1 cellular context compared by ENCODE assay signal in the genomic region with DNA sequence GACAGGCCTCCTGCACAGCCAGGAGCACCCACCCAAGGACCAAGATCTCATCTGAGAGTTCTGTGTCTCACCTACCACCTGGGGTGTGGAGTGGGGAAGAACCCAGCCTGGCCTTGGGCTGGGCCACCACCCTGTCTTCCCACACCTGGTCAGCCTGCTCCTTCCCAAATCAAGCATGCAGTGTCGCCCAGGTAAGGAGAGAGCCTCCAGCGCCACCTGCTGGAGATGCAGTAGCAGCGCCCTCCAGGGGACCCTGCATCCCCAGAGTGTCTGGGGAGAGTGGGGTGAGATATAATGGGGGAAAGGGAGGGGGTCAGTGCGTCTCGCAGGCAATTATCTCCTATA.
TF ChIP-seq lines count a peak whose summit lies in the region.

No MANE protein-coding gene starts in this region.

TF ChIP-seq in K562, 482 proteins besides CTCF, POLR2A, EP300 and RAD21 (continued from another document and continues in another):
- TF ChIP-seq, protein P1, sequence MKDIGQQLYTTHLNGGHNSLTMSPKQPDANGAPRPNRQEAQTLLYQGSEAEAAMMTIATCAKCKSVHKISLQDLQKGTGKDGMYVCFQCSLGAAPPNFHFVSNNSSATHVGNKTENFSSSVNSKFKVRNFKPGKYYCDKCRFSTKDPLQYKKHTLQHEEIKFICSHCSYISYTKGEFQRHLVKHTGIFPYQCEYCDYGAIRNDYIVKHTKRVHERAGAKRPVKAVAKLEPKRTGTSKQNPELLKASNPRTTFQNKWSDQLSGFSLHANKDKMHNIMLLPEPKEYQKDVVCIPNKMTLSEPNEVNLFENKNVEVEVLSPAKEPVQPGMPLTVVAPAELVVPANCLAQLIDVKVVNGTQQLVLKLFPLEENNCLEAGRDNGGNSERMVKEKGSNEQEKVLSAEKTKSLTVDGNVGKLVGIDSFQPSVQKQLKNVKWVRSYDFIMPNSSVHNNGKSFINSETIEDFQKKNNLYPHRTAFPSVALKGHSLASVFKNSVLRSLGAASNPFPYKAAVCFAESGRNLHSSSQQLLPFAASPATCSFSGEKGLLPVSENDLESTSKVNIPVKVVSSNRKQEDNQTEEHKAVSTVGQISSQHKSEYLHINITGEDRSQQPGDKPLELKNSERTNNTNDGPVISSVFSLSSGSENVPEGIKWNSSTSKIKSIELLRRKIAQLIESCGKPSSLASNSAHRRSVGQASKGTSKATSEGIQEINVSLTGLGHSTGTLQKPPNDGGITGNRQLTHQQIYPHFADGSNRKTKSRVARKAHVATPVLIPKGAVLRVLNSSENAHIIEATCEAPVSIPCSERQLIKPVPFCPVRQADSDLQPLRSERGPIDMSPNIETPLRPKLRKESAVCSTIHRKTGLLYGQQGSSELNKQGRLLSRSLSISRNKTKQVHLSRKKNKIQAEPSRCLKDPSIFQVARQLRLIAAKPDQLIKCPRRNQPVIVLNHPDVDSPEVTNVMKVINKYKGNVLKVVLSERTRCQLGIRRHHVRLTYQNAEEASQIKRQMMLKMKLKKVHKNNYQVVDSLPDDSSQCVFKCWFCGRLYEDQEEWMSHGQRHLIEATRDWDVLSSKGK (CRISPR knock-in tag; IDR thresholded peaks at IDR 0.05): no peak
- TF ChIP-seq SETDB1 (IDR thresholded peaks at IDR 0.05; ENCODE audit: low read length) (no peak), XRCC3 (IDR thresholded peaks at IDR 0.05) (no peak), CC2D1A (IDR thresholded peaks at IDR 0.05) (peak; percentile 82), SRF (CRISPR knock-in tag; IDR thresholded peaks at IDR 0.05) (peak in 1 of 2 experiments; percentile 67; a peak in 2 of 4 replicates), PCBP2 (IDR thresholded peaks at IDR 0.05; ENCODE audit: low read depth, low read length, poor library complexity, severe bottlenecking) (no peak), PHF21A (IDR thresholded peaks at IDR 0.05; ENCODE audit: borderline replicate concordance, low read depth) (no peak), DPF2 (IDR thresholded peaks at IDR 0.05) (no peak), ZNF212 (CRISPR knock-in tag; IDR thresholded peaks at IDR 0.05) (no peak), ELF4 (CRISPR knock-in tag; IDR thresholded peaks at IDR 0.05) (no peak), ZNF436 (CRISPR knock-in tag; IDR thresholded peaks at IDR 0.05) (no peak), ZBTB7A (IDR thresholded peaks at IDR 0.05; ENCODE audit: borderline replicate concordance, control insufficient read depth, low read depth, low read length) (peak; percentile 62; the same call in 1 of the 2 replicates), ZNF23 (CRISPR knock-in tag; IDR thresholded peaks at IDR 0.05) (no peak), RBM25 (IDR thresholded peaks at IDR 0.05; ENCODE audit: low read depth, low read length, severe bottlenecking) (no peak), SNIP1 (IDR thresholded peaks at IDR 0.05; ENCODE audit: low read depth) (no peak), EWSR1 (IDR thresholded peaks at IDR 0.05; ENCODE audit: borderline replicate concordance, low read depth, partially characterized antibody) (no peak), HDAC3 (IDR thresholded peaks at IDR 0.05; ENCODE audit: borderline replicate concordance, partially characterized antibody) (no peak), ZNF431 (CRISPR knock-in tag; IDR thresholded peaks at IDR 0.05) (no peak), BRD9 (IDR thresholded peaks at IDR 0.05; ENCODE audit: low read depth, partially characterized antibody) (no peak), ZNF217 (CRISPR knock-in tag; IDR thresholded peaks at IDR 0.05) (no peak), MAFG (tag; conservative IDR thresholded peaks at IDR 0.05) (no peak)
- TF ChIP-seq, protein P2, sequence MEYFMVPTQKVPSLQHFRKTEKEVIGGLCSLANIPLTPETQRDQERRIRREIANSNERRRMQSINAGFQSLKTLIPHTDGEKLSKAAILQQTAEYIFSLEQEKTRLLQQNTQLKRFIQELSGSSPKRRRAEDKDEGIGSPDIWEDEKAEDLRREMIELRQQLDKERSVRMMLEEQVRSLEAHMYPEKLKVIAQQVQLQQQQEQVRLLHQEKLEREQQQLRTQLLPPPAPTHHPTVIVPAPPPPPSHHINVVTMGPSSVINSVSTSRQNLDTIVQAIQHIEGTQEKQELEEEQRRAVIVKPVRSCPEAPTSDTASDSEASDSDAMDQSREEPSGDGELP (CRISPR knock-in tag; IDR thresholded peaks at IDR 0.05; ENCODE audit: borderline replicate concordance): peak; percentile 34; the same call in 1 of the 2 replicates
- TF ChIP-seq, protein P3, sequence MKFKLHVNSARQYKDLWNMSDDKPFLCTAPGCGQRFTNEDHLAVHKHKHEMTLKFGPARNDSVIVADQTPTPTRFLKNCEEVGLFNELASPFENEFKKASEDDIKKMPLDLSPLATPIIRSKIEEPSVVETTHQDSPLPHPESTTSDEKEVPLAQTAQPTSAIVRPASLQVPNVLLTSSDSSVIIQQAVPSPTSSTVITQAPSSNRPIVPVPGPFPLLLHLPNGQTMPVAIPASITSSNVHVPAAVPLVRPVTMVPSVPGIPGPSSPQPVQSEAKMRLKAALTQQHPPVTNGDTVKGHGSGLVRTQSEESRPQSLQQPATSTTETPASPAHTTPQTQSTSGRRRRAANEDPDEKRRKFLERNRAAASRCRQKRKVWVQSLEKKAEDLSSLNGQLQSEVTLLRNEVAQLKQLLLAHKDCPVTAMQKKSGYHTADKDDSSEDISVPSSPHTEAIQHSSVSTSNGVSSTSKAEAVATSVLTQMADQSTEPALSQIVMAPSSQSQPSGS (CRISPR knock-in tag; IDR thresholded peaks at IDR 0.05): no peak
- TF ChIP-seq, protein P4, sequence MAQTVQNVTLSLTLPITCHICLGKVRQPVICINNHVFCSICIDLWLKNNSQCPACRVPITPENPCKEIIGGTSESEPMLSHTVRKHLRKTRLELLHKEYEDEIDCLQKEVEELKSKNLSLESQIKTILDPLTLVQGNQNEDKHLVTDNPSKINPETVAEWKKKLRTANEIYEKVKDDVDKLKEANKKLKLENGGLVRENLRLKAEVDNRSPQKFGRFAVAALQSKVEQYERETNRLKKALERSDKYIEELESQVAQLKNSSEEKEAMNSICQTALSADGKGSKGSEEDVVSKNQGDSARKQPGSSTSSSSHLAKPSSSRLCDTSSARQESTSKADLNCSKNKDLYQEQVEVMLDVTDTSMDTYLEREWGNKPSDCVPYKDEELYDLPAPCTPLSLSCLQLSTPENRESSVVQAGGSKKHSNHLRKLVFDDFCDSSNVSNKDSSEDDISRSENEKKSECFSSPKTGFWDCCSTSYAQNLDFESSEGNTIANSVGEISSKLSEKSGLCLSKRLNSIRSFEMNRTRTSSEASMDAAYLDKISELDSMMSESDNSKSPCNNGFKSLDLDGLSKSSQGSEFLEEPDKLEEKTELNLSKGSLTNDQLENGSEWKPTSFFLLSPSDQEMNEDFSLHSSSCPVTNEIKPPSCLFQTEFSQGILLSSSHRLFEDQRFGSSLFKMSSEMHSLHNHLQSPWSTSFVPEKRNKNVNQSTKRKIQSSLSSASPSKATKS (CRISPR knock-in tag; IDR thresholded peaks at IDR 0.05): no peak
- TF ChIP-seq, protein P5, sequence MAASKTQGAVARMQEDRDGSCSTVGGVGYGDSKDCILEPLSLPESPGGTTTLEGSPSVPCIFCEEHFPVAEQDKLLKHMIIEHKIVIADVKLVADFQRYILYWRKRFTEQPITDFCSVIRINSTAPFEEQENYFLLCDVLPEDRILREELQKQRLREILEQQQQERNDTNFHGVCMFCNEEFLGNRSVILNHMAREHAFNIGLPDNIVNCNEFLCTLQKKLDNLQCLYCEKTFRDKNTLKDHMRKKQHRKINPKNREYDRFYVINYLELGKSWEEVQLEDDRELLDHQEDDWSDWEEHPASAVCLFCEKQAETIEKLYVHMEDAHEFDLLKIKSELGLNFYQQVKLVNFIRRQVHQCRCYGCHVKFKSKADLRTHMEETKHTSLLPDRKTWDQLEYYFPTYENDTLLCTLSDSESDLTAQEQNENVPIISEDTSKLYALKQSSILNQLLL (CRISPR knock-in tag; IDR thresholded peaks at IDR 0.05; ENCODE audit: borderline replicate concordance): no peak
- TF ChIP-seq, protein P6, sequence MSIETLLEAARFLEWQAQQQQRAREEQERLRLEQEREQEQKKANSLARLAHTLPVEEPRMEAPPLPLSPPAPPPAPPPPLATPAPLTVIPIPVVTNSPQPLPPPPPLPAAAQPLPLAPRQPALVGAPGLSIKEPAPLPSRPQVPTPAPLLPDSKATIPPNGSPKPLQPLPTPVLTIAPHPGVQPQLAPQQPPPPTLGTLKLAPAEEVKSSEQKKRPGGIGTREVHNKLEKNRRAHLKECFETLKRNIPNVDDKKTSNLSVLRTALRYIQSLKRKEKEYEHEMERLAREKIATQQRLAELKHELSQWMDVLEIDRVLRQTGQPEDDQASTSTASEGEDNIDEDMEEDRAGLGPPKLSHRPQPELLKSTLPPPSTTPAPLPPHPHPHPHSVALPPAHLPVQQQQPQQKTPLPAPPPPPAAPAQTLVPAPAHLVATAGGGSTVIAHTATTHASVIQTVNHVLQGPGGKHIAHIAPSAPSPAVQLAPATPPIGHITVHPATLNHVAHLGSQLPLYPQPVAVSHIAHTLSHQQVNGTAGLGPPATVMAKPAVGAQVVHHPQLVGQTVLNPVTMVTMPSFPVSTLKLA (conservative IDR thresholded peaks at IDR 0.05): 0 out of 4 replicates have a peak, but pooled peaks of 1 of the 2 experiments have one; percentile 34
- TF ChIP-seq, protein P7, sequence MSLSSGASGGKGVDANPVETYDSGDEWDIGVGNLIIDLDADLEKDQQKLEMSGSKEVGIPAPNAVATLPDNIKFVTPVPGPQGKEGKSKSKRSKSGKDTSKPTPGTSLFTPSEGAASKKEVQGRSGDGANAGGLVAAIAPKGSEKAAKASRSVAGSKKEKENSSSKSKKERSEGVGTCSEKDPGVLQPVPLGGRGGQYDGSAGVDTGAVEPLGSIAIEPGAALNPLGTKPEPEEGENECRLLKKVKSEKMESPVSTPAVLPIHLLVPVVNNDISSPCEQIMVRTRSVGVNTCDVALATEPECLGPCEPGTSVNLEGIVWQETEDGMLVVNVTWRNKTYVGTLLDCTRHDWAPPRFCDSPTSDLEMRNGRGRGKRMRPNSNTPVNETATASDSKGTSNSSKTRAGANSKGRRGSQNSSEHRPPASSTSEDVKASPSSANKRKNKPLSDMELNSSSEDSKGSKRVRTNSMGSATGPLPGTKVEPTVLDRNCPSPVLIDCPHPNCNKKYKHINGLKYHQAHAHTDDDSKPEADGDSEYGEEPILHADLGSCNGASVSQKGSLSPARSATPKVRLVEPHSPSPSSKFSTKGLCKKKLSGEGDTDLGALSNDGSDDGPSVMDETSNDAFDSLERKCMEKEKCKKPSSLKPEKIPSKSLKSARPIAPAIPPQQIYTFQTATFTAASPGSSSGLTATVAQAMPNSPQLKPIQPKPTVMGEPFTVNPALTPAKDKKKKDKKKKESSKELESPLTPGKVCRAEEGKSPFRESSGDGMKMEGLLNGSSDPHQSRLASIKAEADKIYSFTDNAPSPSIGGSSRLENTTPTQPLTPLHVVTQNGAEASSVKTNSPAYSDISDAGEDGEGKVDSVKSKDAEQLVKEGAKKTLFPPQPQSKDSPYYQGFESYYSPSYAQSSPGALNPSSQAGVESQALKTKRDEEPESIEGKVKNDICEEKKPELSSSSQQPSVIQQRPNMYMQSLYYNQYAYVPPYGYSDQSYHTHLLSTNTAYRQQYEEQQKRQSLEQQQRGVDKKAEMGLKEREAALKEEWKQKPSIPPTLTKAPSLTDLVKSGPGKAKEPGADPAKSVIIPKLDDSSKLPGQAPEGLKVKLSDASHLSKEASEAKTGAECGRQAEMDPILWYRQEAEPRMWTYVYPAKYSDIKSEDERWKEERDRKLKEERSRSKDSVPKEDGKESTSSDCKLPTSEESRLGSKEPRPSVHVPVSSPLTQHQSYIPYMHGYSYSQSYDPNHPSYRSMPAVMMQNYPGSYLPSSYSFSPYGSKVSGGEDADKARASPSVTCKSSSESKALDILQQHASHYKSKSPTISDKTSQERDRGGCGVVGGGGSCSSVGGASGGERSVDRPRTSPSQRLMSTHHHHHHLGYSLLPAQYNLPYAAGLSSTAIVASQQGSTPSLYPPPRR (CRISPR knock-in tag; IDR thresholded peaks at IDR 0.05; ENCODE audit: borderline replicate concordance): no peak
- TF ChIP-seq, protein P8, sequence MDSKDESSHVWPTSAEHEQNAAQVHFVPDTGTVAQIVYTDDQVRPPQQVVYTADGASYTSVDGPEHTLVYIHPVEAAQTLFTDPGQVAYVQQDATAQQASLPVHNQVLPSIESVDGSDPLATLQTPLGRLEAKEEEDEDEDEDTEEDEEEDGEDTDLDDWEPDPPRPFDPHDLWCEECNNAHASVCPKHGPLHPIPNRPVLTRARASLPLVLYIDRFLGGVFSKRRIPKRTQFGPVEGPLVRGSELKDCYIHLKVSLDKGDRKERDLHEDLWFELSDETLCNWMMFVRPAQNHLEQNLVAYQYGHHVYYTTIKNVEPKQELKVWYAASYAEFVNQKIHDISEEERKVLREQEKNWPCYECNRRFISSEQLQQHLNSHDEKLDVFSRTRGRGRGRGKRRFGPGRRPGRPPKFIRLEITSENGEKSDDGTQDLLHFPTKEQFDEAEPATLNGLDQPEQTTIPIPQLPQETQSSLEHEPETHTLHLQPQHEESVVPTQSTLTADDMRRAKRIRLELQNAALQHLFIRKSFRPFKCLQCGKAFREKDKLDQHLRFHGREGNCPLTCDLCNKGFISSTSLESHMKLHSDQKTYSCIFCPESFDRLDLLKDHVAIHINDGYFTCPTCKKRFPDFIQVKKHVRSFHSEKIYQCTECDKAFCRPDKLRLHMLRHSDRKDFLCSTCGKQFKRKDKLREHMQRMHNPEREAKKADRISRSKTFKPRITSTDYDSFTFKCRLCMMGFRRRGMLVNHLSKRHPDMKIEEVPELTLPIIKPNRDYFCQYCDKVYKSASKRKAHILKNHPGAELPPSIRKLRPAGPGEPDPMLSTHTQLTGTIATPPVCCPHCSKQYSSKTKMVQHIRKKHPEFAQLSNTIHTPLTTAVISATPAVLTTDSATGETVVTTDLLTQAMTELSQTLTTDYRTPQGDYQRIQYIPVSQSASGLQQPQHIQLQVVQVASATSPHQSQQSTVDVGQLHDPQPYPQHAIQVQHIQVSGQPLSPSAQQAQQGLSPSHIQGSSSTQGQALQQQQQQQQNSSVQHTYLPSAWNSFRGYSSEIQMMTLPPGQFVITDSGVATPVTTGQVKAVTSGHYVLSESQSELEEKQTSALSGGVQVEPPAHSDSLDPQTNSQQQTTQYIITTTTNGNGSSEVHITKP (IDR thresholded peaks at IDR 0.05; ENCODE audit: partially characterized antibody): no peak
- TF ChIP-seq, protein P9, sequence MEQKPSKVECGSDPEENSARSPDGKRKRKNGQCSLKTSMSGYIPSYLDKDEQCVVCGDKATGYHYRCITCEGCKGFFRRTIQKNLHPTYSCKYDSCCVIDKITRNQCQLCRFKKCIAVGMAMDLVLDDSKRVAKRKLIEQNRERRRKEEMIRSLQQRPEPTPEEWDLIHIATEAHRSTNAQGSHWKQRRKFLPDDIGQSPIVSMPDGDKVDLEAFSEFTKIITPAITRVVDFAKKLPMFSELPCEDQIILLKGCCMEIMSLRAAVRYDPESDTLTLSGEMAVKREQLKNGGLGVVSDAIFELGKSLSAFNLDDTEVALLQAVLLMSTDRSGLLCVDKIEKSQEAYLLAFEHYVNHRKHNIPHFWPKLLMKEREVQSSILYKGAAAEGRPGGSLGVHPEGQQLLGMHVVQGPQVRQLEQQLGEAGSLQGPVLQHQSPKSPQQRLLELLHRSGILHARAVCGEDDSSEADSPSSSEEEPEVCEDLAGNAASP (IDR thresholded peaks at IDR 0.05): no peak
- TF ChIP-seq, protein P10, sequence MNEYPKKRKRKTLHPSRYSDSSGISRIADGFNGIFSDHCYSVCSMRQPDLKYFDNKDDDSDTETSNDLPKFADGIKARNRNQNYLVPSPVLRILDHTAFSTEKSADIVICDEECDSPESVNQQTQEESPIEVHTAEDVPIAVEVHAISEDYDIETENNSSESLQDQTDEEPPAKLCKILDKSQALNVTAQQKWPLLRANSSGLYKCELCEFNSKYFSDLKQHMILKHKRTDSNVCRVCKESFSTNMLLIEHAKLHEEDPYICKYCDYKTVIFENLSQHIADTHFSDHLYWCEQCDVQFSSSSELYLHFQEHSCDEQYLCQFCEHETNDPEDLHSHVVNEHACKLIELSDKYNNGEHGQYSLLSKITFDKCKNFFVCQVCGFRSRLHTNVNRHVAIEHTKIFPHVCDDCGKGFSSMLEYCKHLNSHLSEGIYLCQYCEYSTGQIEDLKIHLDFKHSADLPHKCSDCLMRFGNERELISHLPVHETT (CRISPR knock-in tag; conservative IDR thresholded peaks at IDR 0.05 in 1 of 2, IDR thresholded peaks at IDR 0.05 in 1 of 2): no peak
